In genomic region chr12:49094104-49094948, GRCh38 we compare ENCODE assay signal across 8 cellular contexts. TPM values are rescaled to one million over a fixed set of nuclear protein-coding genes. Genes with fewer than 3 reads are reported as not detected.
DNase-seq lines count a peak whose midpoint lies in the region; ATAC-seq and TF ChIP-seq lines count a peak whose summit lies in the region.

Gene DHH, minus strand, starts transcription at chr12:49094801. Its CDS starts 289 bp downstream, at chr12:49094512.

- H3K27ac ChIP-seq in fibroblast of lung (ENCODE audit: insufficient read depth, low read length) (no peak within 1 kb of the TSS), psoas muscle (no peak within 1 kb of the TSS)

- H2AFZ ChIP-seq in fibroblast of lung (ENCODE audit: low read length) = no peak within 1 kb of the TSS

- H3K36me3 ChIP-seq in fibroblast of lung (ENCODE audit: control insufficient read depth, insufficient read depth, low read length) = peaks cover 5% of the 10 kb centered on the region
- H3K36me3 ChIP-seq in psoas muscle (ENCODE audit: insufficient read depth in 1 of 2, low read depth in 1 of 2) = peaks cover 0 to 31% of the 10 kb centered on the region in 2 donors

- H3K9me3 ChIP-seq in fibroblast of lung (ENCODE audit: control insufficient read depth, insufficient read depth, low read depth, low read length) (no peaks in the 10 kb centered on the region), psoas muscle (no peaks in the 10 kb centered on the region)

- DNase-seq in GM20000 (ENCODE audit: low spot score) (peak; percentile 37), NCI-H774 (lab: John Stamatoyannopoulos, UW) (peak; percentile 27), fibroblast of lung (ENCODE audit: low read depth in 2 of 2) (peak in 1 of 2 donors; percentile 9), psoas muscle (peak; percentile 40 to 66), OCI-M2 (lab: John Stamatoyannopoulos, UW; ENCODE audit: unreplicated experiment) (no peak)

- no peaks in the 10 kb centered on the region for H4K20me1 ChIP-seq in fibroblast of lung (ENCODE audit: control insufficient read depth, extremely low read depth, insufficient read depth, low read length)

- H3K27me3 ChIP-seq in fibroblast of lung (ENCODE audit: control insufficient read depth, insufficient read depth, low read length) = peaks cover 21% of the 10 kb centered on the region
- H3K27me3 ChIP-seq in psoas muscle (ENCODE audit: insufficient read depth in 3 of 3, low read length in 2 of 3) = peaks cover 0 to 51% (median 18%) of the 10 kb centered on the region in 3 donors

- intact Hi-C loops in psoas muscle (cut with DNase I) = no loop called here

- H3K4me2 ChIP-seq in fibroblast of lung (ENCODE audit: extremely low read depth, insufficient read depth, low read length) = peak within 1 kb of the TSS; percentile 49

- H3K4me1 ChIP-seq in fibroblast of lung (ENCODE audit: control insufficient read depth, extremely low read depth, insufficient read depth, low read length) (peaks cover 7% of the 10 kb centered on the region), psoas muscle (peaks cover 22% of the 10 kb centered on the region)

- H3K79me2 ChIP-seq in fibroblast of lung (ENCODE audit: control insufficient read depth, insufficient read depth, low read length) = no peaks in the 10 kb centered on the region

- TF ChIP-seq CTCF in GM20000 (IDR thresholded peaks at IDR 0.05; ENCODE audit: extremely low read depth, missing control alignments) = no peak
- no peak for TF ChIP-seq CTCF in fibroblast of lung (conservative IDR thresholded peaks at IDR 0.05 in 1 of 2, IDR thresholded peaks at IDR 0.05 in 1 of 2; ENCODE audit: low read depth in 1 of 2, low read length in 2 of 2)
- TF ChIP-seq CTCF in psoas muscle (IDR thresholded peaks at IDR 0.05) = no peak

- H3K9ac ChIP-seq in fibroblast of lung (ENCODE audit: insufficient read depth, low read length) = no peak within 1 kb of the TSS

- ATAC-seq in psoas muscle (peak; percentile 19 to 44 (median 30)), GM21529 (IDR thresholded peaks at IDR 0.05; ENCODE audit: unreplicated experiment) (no peak), HG02852 (IDR thresholded peaks at IDR 0.05; ENCODE audit: unreplicated experiment) (no peak), HG02763 (IDR thresholded peaks at IDR 0.05; ENCODE audit: unreplicated experiment) (no peak)

- WGBS in psoas muscle, 3 donors = 1 to 2% (median 2%) methylated on average over 36 to 49 of the region's 49 CpGs

- H3K4me3 ChIP-seq in fibroblast of lung (replicated peaks in 1 of 4; ENCODE audit: control extremely low read depth in 1 of 4, insufficient read depth in 1 of 4, low read depth in 3 of 4, low read length in 4 of 4) = peak within 1 kb of the TSS in 1 of 4 experiments; percentile 33
- peak within 1 kb of the TSS; percentile 52 for H3K4me3 ChIP-seq in psoas muscle

RNA-seq across cellular contexts. Expression of gene DHH, which starts in this region (rescaled TPM):
- under 0.01 TPM in 2 replicates for total RNA-seq in fibroblast of lung
- polyA plus RNA-seq in fibroblast of lung = 0.01 TPM in 2 replicates
- not detected in 2 replicates for polyA plus RNA-seq in fibroblast of lung (2012)
- polyA minus RNA-seq in fibroblast of lung (ENCODE audit: low replicate concordance) = not detected in 2 replicates
- under 1 TPM; 0.07 to 0.43 (median 0.17) TPM for total RNA-seq in psoas muscle
- under 1 TPM; 0.08 to 0.39 (median 0.17) TPM for polyA plus RNA-seq in psoas muscle

Comparison
In these comparisons a context has a peak if more than half of its experiments do, and no peak if none do; other contexts are left out.
1. Peak in DNase-seq, ATAC-seq and H3K4me3 ChIP-seq in psoas muscle; RNA of the gene not detected or under 1 TPM.